Comparison of ENCODE assay signal across 10 cellular contexts in the genomic region with DNA sequence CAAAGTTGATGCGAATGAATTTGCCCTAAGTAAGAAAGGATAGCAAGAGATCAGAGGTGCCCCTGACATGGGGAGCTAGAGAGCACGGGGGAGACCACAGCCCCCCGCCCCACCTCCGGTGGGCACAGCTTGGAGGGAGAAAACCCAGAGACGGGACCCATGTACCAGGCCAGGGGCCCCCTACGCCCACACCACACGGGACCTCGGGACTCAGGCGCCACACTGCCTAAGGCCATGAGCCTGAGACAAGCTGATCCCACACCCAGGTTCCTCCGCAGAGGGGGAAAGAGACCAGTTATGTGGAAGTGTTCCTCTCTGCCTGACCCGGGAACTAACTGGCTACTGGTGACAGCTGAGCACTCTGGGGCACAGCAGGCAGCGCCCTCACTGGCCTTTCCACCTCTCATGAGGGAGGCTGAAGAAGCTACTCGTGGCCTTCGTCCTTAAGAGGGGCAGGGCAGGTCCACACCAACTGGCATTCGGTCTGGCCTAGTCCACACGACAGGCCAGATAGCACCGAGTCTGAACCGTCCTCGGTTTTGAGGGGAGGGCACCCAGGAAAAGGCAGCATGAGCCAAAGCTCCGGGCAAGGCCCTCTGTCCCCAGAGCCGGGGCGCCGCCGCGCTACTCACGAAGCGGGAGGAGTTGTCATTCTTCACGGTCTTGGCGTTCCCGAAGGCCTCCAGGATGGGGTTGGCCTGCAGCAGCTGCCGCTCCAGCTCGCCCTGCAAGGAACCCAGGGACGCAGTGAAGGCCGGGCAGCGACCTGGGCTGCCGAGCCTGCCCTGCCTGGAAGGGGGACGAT.
DNase-seq lines count a peak whose midpoint lies in the region; ATAC-seq and TF ChIP-seq lines count a peak whose summit lies in the region.
"Had no signal": no experiment of that assay in that cellular context is flagged by ENCODE, and none has a peak within 500 bp of the region (broad histone marks: within the 10 kb centered on the region; RNA-seq: fewer than 3 reads in every experiment).

No MANE protein-coding gene starts in this region.

- H3K27ac ChIP-seq in adrenal gland (peak overlapping the region; percentile 34 to 97 (median 85)), lung (ENCODE audit: low read depth in 1 of 2, low read length in 1 of 2) (peak overlapping the region; percentile 14 to 91), suprapubic skin (peak overlapping the region; percentile 93), caudate nucleus (ENCODE audit: low read depth, low read length) (no peak overlapping the region)

- intact Hi-C loops in activated CD4-positive, alpha-beta T cell treated with anti-CD3 and anti-CD28 coated beads, Interleukin-2, amount 10 ng/mL, durations not matched to agents 24 days and 14 days (cut with micrococcal nuclease) = no loop called here
- intact Hi-C loops in adrenal gland (cut with DNase I) = loop anchor here (5.0 to 10.0 kb wide), 2 partner anchors 63 to 65 kb away; partner anchors contain the start of gene MYH9 (in 2 of the 2)

- no peak for DNase-seq in activated CD4-positive, alpha-beta T cell treated with anti-CD3 and anti-CD28 coated beads, Interleukin-2, amount 10 ng/mL, durations not matched to agents 24 days and 14 days
- DNase-seq in activated CD4-positive, alpha-beta T cell treated with anti-CD3 and anti-CD28 coated beads for 4 hours = no peak
- DNase-seq in adrenal gland (peak; percentile 53 to 74 (median 65)), lung (ENCODE audit: low spot score) (no peak), suprapubic skin (ENCODE audit: low spot score in 2 of 2) (no peak), caudate nucleus (lab: John Stamatoyannopoulos, UW) (no peak), GM13977 (ENCODE audit: low spot score) (no peak), NCI-H2029 (lab: John Stamatoyannopoulos, UW) (no peak)
- DNase-seq: activated B cell treated with CpG ODN at 0.5 μM for 24 hours, glutamatergic neuron had no signal

- H3K36me3 Mint-ChIP-seq in activated CD4-positive, alpha-beta T cell treated with anti-CD3 and anti-CD28 coated beads, Interleukin-2, amount 10 ng/mL, durations not matched to agents 24 days and 14 days (ENCODE audit: low read depth) = peaks cover 67% of the 10 kb centered on the region

- 63 to 94% (median 71%) methylated on average over 11 to 37 of the region's 37 CpGs for WGBS in adrenal gland, 4 donors
- WGBS in lung, 2 donors = 91 to 97% methylated on average over 37 of the region's 37 CpGs
- WGBS in suprapubic skin = 100% methylated on average over 5 of the region's 37 CpGs

- H3K4me1 ChIP-seq in adrenal gland (replicated peaks in 1 of 2) = peaks cover 16 to 45% of the 10 kb centered on the region in 2 donors
- H3K4me1 ChIP-seq in lung (ENCODE audit: control insufficient read depth in 2 of 2, insufficient read depth in 2 of 2, low read length in 2 of 2) = peaks cover 22 to 32% of the 10 kb centered on the region in 2 donors
- H3K4me1 ChIP-seq in suprapubic skin = peaks cover 43% of the 10 kb centered on the region

- no peaks in the 10 kb centered on the region for H3K9me3 Mint-ChIP-seq in activated CD4-positive, alpha-beta T cell treated with anti-CD3 and anti-CD28 coated beads, Interleukin-2, amount 10 ng/mL, durations not matched to agents 24 days and 14 days
- H3K9me3 Mint-ChIP-seq: activated B cell treated with CpG ODN at 0.5 μM for 24 hours had no signal

- in situ Hi-C loops in GM13977 (cut with MboI; ENCODE audit: low pct_unique_long_range_greater_than_20kb, low sequenced_read_pairs, unreplicated experiment) = no loop called here

- peaks cover 11% of the 10 kb centered on the region for H3K4me1 Mint-ChIP-seq in activated CD4-positive, alpha-beta T cell treated with anti-CD3 and anti-CD28 coated beads, Interleukin-2, amount 10 ng/mL, durations not matched to agents 24 days and 14 days

- no peak for ATAC-seq in lung (ENCODE audit: insufficient read depth, low FRiP score)

- TF ChIP-seq POLR2A in adrenal gland (IDR thresholded peaks at IDR 0.05) = peak in 1 of 2 donors; percentile 37
- no peak for TF ChIP-seq POLR2A in suprapubic skin (IDR thresholded peaks at IDR 0.05)

- H3K27me3 ChIP-seq in adrenal gland = no peaks in the 10 kb centered on the region
- H3K27me3 ChIP-seq in lung (ENCODE audit: control insufficient read depth, insufficient read depth) = no peaks in the 10 kb centered on the region
- H3K27me3 ChIP-seq in suprapubic skin = no peaks in the 10 kb centered on the region

- H3K27me3 Mint-ChIP-seq in activated CD4-positive, alpha-beta T cell treated with anti-CD3 and anti-CD28 coated beads, Interleukin-2, amount 10 ng/mL, durations not matched to agents 24 days and 14 days = no peaks in the 10 kb centered on the region
- H3K27me3 Mint-ChIP-seq: activated B cell treated with CpG ODN at 0.5 μM for 24 hours had no signal

- no peak overlapping the region for H3K4me3 ChIP-seq in adrenal gland
- no peak overlapping the region for H3K4me3 ChIP-seq in lung
- no peak overlapping the region for H3K4me3 ChIP-seq in suprapubic skin

- peaks cover 0 to 98% of the 10 kb centered on the region in 2 donors for H3K36me3 ChIP-seq in adrenal gland (replicated peaks in 1 of 2)
- H3K36me3 ChIP-seq in lung (ENCODE audit: control insufficient read depth in 2 of 2, insufficient read depth in 2 of 2, low read length in 2 of 2) = peaks cover 30 to 81% of the 10 kb centered on the region in 2 donors
- peaks cover 79% of the 10 kb centered on the region for H3K36me3 ChIP-seq in suprapubic skin

- peak overlapping the region; percentile 54 for H3K27ac Mint-ChIP-seq in activated CD4-positive, alpha-beta T cell treated with anti-CD3 and anti-CD28 coated beads, Interleukin-2, amount 10 ng/mL, durations not matched to agents 24 days and 14 days

- TF ChIP-seq EP300 in suprapubic skin (IDR thresholded peaks at IDR 0.05) = no peak

- TF ChIP-seq CTCF in adrenal gland (IDR thresholded peaks at IDR 0.05) (no peak), lung (IDR thresholded peaks at IDR 0.05; ENCODE audit: control extremely low read depth, extremely low read depth) (no peak), suprapubic skin (IDR thresholded peaks at IDR 0.05) (no peak), GM13977 (IDR thresholded peaks at IDR 0.05; ENCODE audit: extremely low read depth, insufficient read depth, missing control alignments) (no peak)

- no peak overlapping the region for H3K4me3 Mint-ChIP-seq in activated CD4-positive, alpha-beta T cell treated with anti-CD3 and anti-CD28 coated beads, Interleukin-2, amount 10 ng/mL, durations not matched to agents 24 days and 14 days
- H3K4me3 Mint-ChIP-seq: activated B cell treated with CpG ODN at 0.5 μM for 24 hours had no signal

- H3K9me3 ChIP-seq in adrenal gland (replicated peaks in 1 of 3) (no peaks in the 10 kb centered on the region), lung (ENCODE audit: control insufficient read depth in 2 of 2, insufficient read depth in 1 of 2, low read length in 1 of 2) (no peaks in the 10 kb centered on the region), suprapubic skin (no peaks in the 10 kb centered on the region)

Comparison
In these comparisons a context has a peak if more than half of its experiments do, and no peak if none do; other contexts are left out.
1. DNase-seq: peak in adrenal gland (7 of 7); none in activated CD4-positive, alpha-beta T cell treated with anti-CD3 and anti-CD28 coated beads, Interleukin-2, amount 10 ng/mL, durations not matched to agents 24 days and 14 days (single experiment), activated CD4-positive, alpha-beta T cell treated with anti-CD3 and anti-CD28 coated beads for 4 hours (0 of 2), lung (single experiment), suprapubic skin (0 of 2), caudate nucleus (0 of 61), GM13977 (single experiment) and NCI-H2029 (single experiment).